ENCODE assay signal across 1 cellular context in the genomic region with DNA sequence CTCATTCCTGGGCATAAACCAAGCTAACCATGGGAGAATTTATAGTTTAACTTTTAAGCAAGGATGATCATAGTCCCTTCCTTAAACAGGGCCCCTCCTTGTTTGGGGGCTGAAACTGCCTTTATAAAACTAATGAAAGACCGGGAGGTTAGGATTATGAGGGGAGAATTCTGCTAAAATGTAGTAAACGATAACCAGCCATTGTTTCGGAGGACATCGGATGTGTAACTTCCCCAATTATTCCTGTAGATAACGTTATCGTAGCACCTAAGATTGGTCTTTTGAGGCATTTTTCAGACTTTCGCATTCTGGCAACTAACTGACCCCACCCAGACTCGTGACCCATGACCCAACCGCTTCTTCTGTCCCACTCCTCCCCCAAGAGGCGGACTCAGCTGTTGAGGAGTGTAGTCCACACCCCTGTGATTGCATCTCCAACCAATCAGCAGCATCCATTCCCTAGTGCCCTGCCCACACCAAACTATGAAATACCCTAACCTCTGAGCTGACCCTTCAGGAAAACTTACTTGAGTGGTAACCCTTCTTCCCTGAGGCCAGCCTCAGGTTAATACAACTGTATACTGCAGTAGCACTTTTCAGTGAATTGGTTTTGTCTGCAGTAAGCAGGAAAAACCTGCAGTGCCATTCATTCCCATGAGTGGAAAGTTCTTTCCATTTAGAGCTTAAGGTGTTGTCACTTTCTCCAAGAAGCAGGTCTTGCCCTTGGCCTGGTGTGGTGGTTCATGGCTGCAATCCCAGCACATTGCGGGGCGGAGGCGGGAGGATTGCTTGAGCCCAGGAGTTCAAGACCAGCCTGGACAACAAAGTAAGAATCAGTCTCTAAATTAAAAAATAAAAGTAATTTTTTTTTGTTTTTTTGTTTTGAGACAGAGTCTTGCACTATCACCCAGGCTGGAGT.
TF ChIP-seq lines count a peak whose summit lies in the region.

No MANE protein-coding gene starts in this region.

TF ChIP-seq in GM23338, 12 proteins besides CTCF, POLR2A, EP300 and RAD21 (continued from another document):
- TF ChIP-seq, protein P1, sequence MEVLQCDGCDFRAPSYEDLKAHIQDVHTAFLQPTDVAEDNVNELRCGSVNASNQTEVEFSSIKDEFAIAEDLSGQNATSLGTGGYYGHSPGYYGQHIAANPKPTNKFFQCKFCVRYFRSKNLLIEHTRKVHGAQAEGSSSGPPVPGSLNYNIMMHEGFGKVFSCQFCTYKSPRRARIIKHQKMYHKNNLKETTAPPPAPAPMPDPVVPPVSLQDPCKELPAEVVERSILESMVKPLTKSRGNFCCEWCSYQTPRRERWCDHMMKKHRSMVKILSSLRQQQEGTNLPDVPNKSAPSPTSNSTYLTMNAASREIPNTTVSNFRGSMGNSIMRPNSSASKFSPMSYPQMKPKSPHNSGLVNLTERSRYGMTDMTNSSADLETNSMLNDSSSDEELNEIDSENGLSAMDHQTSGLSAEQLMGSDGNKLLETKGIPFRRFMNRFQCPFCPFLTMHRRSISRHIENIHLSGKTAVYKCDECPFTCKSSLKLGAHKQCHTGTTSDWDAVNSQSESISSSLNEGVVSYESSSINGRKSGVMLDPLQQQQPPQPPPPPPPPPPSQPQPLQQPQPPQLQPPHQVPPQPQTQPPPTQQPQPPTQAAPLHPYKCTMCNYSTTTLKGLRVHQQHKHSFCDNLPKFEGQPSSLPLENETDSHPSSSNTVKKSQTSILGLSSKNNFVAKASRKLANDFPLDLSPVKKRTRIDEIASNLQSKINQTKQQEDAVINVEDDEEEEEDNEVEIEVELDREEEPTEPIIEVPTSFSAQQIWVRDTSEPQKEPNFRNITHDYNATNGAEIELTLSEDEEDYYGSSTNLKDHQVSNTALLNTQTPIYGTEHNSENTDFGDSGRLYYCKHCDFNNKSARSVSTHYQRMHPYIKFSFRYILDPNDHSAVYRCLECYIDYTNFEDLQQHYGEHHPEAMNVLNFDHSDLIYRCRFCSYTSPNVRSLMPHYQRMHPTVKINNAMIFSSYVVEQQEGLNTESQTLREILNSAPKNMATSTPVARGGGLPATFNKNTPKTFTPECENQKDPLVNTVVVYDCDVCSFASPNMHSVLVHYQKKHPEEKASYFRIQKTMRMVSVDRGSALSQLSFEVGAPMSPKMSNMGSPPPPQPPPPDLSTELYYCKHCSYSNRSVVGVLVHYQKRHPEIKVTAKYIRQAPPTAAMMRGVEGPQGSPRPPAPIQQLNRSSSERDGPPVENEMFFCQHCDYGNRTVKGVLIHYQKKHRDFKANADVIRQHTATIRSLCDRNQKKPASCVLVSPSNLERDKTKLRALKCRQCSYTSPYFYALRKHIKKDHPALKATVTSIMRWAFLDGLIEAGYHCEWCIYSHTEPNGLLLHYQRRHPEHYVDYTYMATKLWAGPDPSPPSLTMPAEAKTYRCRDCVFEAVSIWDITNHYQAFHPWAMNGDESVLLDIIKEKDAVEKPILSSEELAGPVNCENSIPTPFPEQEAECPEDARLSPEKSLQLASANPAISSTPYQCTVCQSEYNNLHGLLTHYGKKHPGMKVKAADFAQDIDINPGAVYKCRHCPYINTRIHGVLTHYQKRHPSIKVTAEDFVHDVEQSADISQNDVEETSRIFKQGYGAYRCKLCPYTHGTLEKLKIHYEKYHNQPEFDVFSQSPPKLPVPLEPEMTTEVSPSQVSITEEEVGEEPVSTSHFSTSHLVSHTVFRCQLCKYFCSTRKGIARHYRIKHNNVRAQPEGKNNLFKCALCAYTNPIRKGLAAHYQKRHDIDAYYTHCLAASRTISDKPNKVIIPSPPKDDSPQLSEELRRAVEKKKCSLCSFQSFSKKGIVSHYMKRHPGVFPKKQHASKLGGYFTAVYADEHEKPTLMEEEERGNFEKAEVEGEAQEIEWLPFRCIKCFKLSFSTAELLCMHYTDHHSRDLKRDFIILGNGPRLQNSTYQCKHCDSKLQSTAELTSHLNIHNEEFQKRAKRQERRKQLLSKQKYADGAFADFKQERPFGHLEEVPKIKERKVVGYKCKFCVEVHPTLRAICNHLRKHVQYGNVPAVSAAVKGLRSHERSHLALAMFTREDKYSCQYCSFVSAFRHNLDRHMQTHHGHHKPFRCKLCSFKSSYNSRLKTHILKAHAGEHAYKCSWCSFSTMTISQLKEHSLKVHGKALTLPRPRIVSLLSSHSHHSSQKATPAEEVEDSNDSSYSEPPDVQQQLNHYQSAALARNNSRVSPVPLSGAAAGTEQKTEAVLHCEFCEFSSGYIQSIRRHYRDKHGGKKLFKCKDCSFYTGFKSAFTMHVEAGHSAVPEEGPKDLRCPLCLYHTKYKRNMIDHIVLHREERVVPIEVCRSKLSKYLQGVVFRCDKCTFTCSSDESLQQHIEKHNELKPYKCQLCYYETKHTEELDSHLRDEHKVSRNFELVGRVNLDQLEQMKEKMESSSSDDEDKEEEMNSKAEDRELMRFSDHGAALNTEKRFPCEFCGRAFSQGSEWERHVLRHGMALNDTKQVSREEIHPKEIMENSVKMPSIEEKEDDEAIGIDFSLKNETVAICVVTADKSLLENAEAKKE (CRISPR knock-in tag; IDR thresholded peaks at IDR 0.05): no peak
- TF ChIP-seq ZNF331 (CRISPR knock-in tag; IDR thresholded peaks at IDR 0.05; ENCODE audit: low read depth) (no peak), EZH2 (IDR thresholded peaks at IDR 0.05; ENCODE audit: low read depth, unreplicated experiment) (no peak), STAT1 (IDR thresholded peaks at IDR 0.05; ENCODE audit: unreplicated experiment) (no peak), JUNB (IDR thresholded peaks at IDR 0.05; ENCODE audit: unreplicated experiment) (no peak), CREB1 (CRISPR knock-in tag; IDR thresholded peaks at IDR 0.05; ENCODE audit: low read depth) (no peak), NANOG (IDR thresholded peaks at IDR 0.05; ENCODE audit: borderline replicate concordance) (no peak), ZNF114 (CRISPR knock-in tag; IDR thresholded peaks at IDR 0.05) (no peak), POLR2AphosphoS5 (IDR thresholded peaks at IDR 0.05; ENCODE audit: low read depth) (no peak; the same call in 1 of the 2 replicates)
- TF ChIP-seq, protein P2, sequence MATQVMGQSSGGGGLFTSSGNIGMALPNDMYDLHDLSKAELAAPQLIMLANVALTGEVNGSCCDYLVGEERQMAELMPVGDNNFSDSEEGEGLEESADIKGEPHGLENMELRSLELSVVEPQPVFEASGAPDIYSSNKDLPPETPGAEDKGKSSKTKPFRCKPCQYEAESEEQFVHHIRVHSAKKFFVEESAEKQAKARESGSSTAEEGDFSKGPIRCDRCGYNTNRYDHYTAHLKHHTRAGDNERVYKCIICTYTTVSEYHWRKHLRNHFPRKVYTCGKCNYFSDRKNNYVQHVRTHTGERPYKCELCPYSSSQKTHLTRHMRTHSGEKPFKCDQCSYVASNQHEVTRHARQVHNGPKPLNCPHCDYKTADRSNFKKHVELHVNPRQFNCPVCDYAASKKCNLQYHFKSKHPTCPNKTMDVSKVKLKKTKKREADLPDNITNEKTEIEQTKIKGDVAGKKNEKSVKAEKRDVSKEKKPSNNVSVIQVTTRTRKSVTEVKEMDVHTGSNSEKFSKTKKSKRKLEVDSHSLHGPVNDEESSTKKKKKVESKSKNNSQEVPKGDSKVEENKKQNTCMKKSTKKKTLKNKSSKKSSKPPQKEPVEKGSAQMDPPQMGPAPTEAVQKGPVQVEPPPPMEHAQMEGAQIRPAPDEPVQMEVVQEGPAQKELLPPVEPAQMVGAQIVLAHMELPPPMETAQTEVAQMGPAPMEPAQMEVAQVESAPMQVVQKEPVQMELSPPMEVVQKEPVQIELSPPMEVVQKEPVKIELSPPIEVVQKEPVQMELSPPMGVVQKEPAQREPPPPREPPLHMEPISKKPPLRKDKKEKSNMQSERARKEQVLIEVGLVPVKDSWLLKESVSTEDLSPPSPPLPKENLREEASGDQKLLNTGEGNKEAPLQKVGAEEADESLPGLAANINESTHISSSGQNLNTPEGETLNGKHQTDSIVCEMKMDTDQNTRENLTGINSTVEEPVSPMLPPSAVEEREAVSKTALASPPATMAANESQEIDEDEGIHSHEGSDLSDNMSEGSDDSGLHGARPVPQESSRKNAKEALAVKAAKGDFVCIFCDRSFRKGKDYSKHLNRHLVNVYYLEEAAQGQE (IDR thresholded peaks at IDR 0.05; ENCODE audit: unreplicated experiment): no peak
- TF ChIP-seq, protein P3, sequence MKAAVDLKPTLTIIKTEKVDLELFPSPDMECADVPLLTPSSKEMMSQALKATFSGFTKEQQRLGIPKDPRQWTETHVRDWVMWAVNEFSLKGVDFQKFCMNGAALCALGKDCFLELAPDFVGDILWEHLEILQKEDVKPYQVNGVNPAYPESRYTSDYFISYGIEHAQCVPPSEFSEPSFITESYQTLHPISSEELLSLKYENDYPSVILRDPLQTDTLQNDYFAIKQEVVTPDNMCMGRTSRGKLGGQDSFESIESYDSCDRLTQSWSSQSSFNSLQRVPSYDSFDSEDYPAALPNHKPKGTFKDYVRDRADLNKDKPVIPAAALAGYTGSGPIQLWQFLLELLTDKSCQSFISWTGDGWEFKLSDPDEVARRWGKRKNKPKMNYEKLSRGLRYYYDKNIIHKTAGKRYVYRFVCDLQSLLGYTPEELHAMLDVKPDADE (IDR thresholded peaks at IDR 0.05): no peak
TF ChIP-seq in GM23338: peak in this region for 0.
